ENCODE assay signal across 15 cellular contexts in the genomic region with DNA sequence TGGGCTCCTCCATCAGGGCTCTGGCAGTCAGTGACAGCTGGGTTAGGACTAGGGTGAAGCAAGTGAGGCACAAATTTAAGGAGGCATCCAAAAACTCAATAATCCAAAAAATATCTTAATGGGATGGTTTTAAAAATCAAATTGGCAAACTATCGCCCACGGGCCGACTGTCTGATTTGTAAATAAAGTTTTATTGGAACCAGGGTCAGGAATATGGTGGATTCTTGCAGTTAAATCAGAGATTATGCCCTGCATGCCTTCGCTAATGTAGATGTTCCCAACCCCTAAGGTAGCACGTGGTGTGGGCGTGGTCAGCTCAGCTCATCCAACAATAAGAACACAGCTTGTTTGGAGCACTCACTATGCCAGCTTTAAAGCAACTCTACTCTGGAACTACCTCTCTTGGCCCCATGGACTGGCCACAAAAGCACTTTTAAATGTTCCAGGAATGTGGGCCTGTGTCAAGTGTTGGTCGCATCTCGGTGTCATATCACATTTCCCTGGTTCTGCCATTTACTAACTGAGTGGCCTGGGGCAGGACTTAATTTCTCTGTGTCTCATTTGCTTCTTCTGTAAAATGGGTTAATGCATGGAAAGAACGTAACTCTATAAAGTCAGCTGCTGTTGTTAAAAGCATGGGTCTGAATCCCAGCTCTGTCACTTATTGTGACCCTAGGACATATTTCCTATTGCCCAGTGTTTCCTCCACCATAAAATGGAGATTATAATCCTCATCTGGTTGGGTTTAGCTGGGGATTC. TPM values are rescaled to one million over a fixed set of nuclear protein-coding genes. Genes with fewer than 3 reads are reported as not detected.
DNase-seq lines count a peak whose midpoint lies in the region; ATAC-seq and TF ChIP-seq lines count a peak whose summit lies in the region.
"Had no signal": no experiment of that assay in that cellular context is flagged by ENCODE, and none has a peak within 500 bp of the region (broad histone marks: within the 10 kb centered on the region; RNA-seq: fewer than 3 reads in every experiment).

No MANE protein-coding gene starts in this region.

- ATAC-seq in activated T-cell treated with anti-CD3 and anti-CD28 coated beads, Interleukin-2, amount 50 U/mL, for 72 hours (replicated peaks in 1 of 2) = no peak

- intact Hi-C loops in uterus (cut with DNase I; ENCODE audit: low total_unique reads) = no loop called here

- peak overlapping the region; percentile 95 for H3K27ac ChIP-seq in hepatocyte
- no peak overlapping the region for H3K27ac ChIP-seq in uterus
- no peak overlapping the region for H3K27ac ChIP-seq in mesendoderm (ENCODE audit: low read depth, low read length)
- H3K27ac ChIP-seq: Peyer's patch, right atrium auricular region, SK-N-MC, tibial nerve had no signal

- no peak for TF ChIP-seq POLR2A in uterus (IDR thresholded peaks at IDR 0.05)

- no peaks in the 10 kb centered on the region for H3K9me2 ChIP-seq in hepatocyte (replicated peaks; ENCODE audit: insufficient read depth)

- no peak for DNase-seq in activated T-cell treated with anti-CD3 and anti-CD28 coated beads, Interleukin-2, amount 50 U/mL, for 24 hours
- no peak for DNase-seq in activated T-cell treated with anti-CD3 and anti-CD28 coated beads, Interleukin-2, amount 50 U/mL, for 72 hours
- DNase-seq in SK-MEL-5 (ENCODE audit: low read depth, low spot score) (peak; percentile 64), hepatocyte (ENCODE audit: low spot score) (no peak), type B pancreatic cell (ENCODE audit: extremely low spot score, unreplicated experiment) (no peak), AML-193 (lab: John Stamatoyannopoulos, UW) (no peak), uterus (no peak), mesendoderm (no peak)

- TF ChIP-seq CTCF in hepatocyte (IDR thresholded peaks at IDR 0.05; ENCODE audit: poor library complexity) (no peak), type B pancreatic cell (conservative IDR thresholded peaks at IDR 0.05) (no peak), uterus (IDR thresholded peaks at IDR 0.05) (no peak)

- in situ Hi-C loops in SK-MEL-5 (cut with HindIII; ENCODE audit: low pct_unique_long_range_greater_than_20kb, low sequenced_read_pairs) = loop anchor here (25.0 kb wide), 1 partner anchor 145 kb away; no protein-coding TSS in a partner anchor

- no peak overlapping the region for H2BK120ac ChIP-seq in mesendoderm (ENCODE audit: low read depth, low read length)

- no peaks in the 10 kb centered on the region for H3K27me3 Mint-ChIP-seq in activated T-cell treated with anti-CD3 and anti-CD28 coated beads, Interleukin-2, amount 50 U/mL, for 24 hours
- no peaks in the 10 kb centered on the region for H3K27me3 Mint-ChIP-seq in activated T-cell treated with anti-CD3 and anti-CD28 coated beads, Interleukin-2, amount 50 U/mL, for 72 hours (ENCODE audit: low read depth)
- no peaks in the 10 kb centered on the region for H3K27me3 Mint-ChIP-seq in type B pancreatic cell
- H3K27me3 Mint-ChIP-seq: CD4-positive, alpha-beta memory T cell had no signal

- H3K18ac ChIP-seq in mesendoderm (ENCODE audit: low read length) = no peak overlapping the region

- H3K9me3 Mint-ChIP-seq in activated T-cell treated with anti-CD3 and anti-CD28 coated beads, Interleukin-2, amount 50 U/mL, for 24 hours = no peaks in the 10 kb centered on the region
- H3K9me3 Mint-ChIP-seq in activated T-cell treated with anti-CD3 and anti-CD28 coated beads, Interleukin-2, amount 50 U/mL, for 72 hours = no peaks in the 10 kb centered on the region
- H3K9me3 Mint-ChIP-seq in type B pancreatic cell = no peaks in the 10 kb centered on the region
- H3K9me3 Mint-ChIP-seq: activated naive CD4-positive, alpha-beta T cell treated with anti-CD3 and anti-CD28 coated beads for 36 hours; CD4-positive, alpha-beta memory T cell had no signal

- H2AK5ac ChIP-seq in mesendoderm (ENCODE audit: low read length) = no peak overlapping the region

- H2BK5ac ChIP-seq in mesendoderm (ENCODE audit: low read length) = no peak overlapping the region

- peaks cover 48% of the 10 kb centered on the region for H3K79me2 ChIP-seq in hepatocyte
- H3K79me2 ChIP-seq in mesendoderm (ENCODE audit: control insufficient read depth, insufficient read depth, low read length) = peaks cover 14% of the 10 kb centered on the region

- H3K79me1 ChIP-seq in mesendoderm (ENCODE audit: low read length) = peaks cover 25% of the 10 kb centered on the region

- no peak overlapping the region for H3K23ac ChIP-seq in mesendoderm (ENCODE audit: low read length)

- H3K27me3 ChIP-seq in hepatocyte = no peaks in the 10 kb centered on the region
- H3K27me3 ChIP-seq in uterus = no peaks in the 10 kb centered on the region
- no peaks in the 10 kb centered on the region for H3K27me3 ChIP-seq in mesendoderm (ENCODE audit: insufficient read depth, low read length, poor library complexity)
- H3K27me3 ChIP-seq: Peyer's patch, right atrium auricular region, tibial nerve had no signal

- H3K4me3 Mint-ChIP-seq in activated T-cell treated with anti-CD3 and anti-CD28 coated beads, Interleukin-2, amount 50 U/mL, for 24 hours = no peak overlapping the region
- no peak overlapping the region for H3K4me3 Mint-ChIP-seq in activated T-cell treated with anti-CD3 and anti-CD28 coated beads, Interleukin-2, amount 50 U/mL, for 72 hours
- peak overlapping the region; percentile 86 for H3K4me3 Mint-ChIP-seq in type B pancreatic cell
- H3K4me3 Mint-ChIP-seq: activated naive CD4-positive, alpha-beta T cell treated with anti-CD3 and anti-CD28 coated beads for 36 hours; CD4-positive, alpha-beta memory T cell had no signal

- no peak overlapping the region for H2BK15ac ChIP-seq in mesendoderm (replicated peaks; ENCODE audit: low read depth)

- H3K27ac Mint-ChIP-seq in activated T-cell treated with anti-CD3 and anti-CD28 coated beads, Interleukin-2, amount 50 U/mL, for 24 hours = peak overlapping the region; percentile 3
- no peak overlapping the region for H3K27ac Mint-ChIP-seq in activated T-cell treated with anti-CD3 and anti-CD28 coated beads, Interleukin-2, amount 50 U/mL, for 72 hours
- H3K27ac Mint-ChIP-seq in type B pancreatic cell = peak overlapping the region; percentile 35
- H3K27ac Mint-ChIP-seq: activated naive CD4-positive, alpha-beta T cell treated with anti-CD3 and anti-CD28 coated beads for 36 hours had no signal

- H3K4me3 ChIP-seq in hepatocyte = no peak overlapping the region
- H3K4me3 ChIP-seq in uterus = no peak overlapping the region
- H3K4me3 ChIP-seq in mesendoderm (ENCODE audit: low read length) = no peak overlapping the region
- H3K4me3 ChIP-seq: Peyer's patch, SK-N-MC, tibial nerve had no signal

- no peaks in the 10 kb centered on the region for H3K36me3 ChIP-seq in hepatocyte (replicated peaks; ENCODE audit: insufficient read depth, low read depth)
- H3K36me3 ChIP-seq in uterus = no peaks in the 10 kb centered on the region
- H3K36me3 ChIP-seq in mesendoderm (ENCODE audit: control insufficient read depth, insufficient read depth, low read length) = peaks cover 2% of the 10 kb centered on the region
- H3K36me3 ChIP-seq: right atrium auricular region had no signal

- peaks cover 53% of the 10 kb centered on the region for H3K4me1 Mint-ChIP-seq in activated T-cell treated with anti-CD3 and anti-CD28 coated beads, Interleukin-2, amount 50 U/mL, for 24 hours (ENCODE audit: low read depth)
- peaks cover 48% of the 10 kb centered on the region for H3K4me1 Mint-ChIP-seq in activated T-cell treated with anti-CD3 and anti-CD28 coated beads, Interleukin-2, amount 50 U/mL, for 72 hours (ENCODE audit: low read depth)
- peaks cover 33% of the 10 kb centered on the region for H3K4me1 Mint-ChIP-seq in type B pancreatic cell (ENCODE audit: unreplicated experiment)

- H3K4me1 ChIP-seq in hepatocyte (ENCODE audit: insufficient read depth) = peaks cover 9% of the 10 kb centered on the region
- no peaks in the 10 kb centered on the region for H3K4me1 ChIP-seq in uterus
- peaks cover 4% of the 10 kb centered on the region for H3K4me1 ChIP-seq in mesendoderm (ENCODE audit: control insufficient read depth, low read depth, low read length)

- no peak overlapping the region for H2AFZ ChIP-seq in hepatocyte

- H4K5ac ChIP-seq in mesendoderm (ENCODE audit: low read length) = no peak overlapping the region

- no peak overlapping the region for H4K8ac ChIP-seq in mesendoderm (ENCODE audit: low read depth, low read length)

- H3K9me3 ChIP-seq in hepatocyte (ENCODE audit: low read depth) = no peaks in the 10 kb centered on the region
- H3K9me3 ChIP-seq in uterus = no peaks in the 10 kb centered on the region
- H3K9me3 ChIP-seq: Peyer's patch, right atrium auricular region, tibial nerve had no signal

- H3K4ac ChIP-seq in mesendoderm (ENCODE audit: low read depth, low read length) = no peak overlapping the region

- H3K36me3 Mint-ChIP-seq in activated T-cell treated with anti-CD3 and anti-CD28 coated beads, Interleukin-2, amount 50 U/mL, for 24 hours (ENCODE audit: low read depth) = peaks cover 37% of the 10 kb centered on the region
- H3K36me3 Mint-ChIP-seq in activated T-cell treated with anti-CD3 and anti-CD28 coated beads, Interleukin-2, amount 50 U/mL, for 72 hours (ENCODE audit: insufficient read depth in 2 of 2) = peaks cover 7% of the 10 kb centered on the region in 2 donors
- H3K36me3 Mint-ChIP-seq in type B pancreatic cell = peaks cover 22% of the 10 kb centered on the region

- H3K56ac ChIP-seq in mesendoderm (ENCODE audit: low read length) = no peak overlapping the region

- WGBS in hepatocyte (ENCODE audit: low lambda C conversion rate, missing lambda C conversion rate) = 87% methylated on average over 9 of the region's 9 CpGs
- no CpG with 5 or more reads among the region's 9 CpGs for WGBS in mesendoderm (ENCODE audit: extremely low coverage, insufficient coverage, low lambda C conversion rate)

- peak overlapping the region; percentile 82 for H3K4me2 ChIP-seq in hepatocyte
- H3K4me2 ChIP-seq in mesendoderm (ENCODE audit: low read length) = no peak overlapping the region

- peaks cover 2% of the 10 kb centered on the region for H4K20me1 ChIP-seq in hepatocyte (ENCODE audit: insufficient read depth, poor library complexity, severe bottlenecking)

- H3K9ac ChIP-seq in mesendoderm (ENCODE audit: low read length) = no peak overlapping the region

RNA-seq across cellular contexts. Expression of a gene that starts 7.0 kb away (rescaled TPM):
- 10 to 100 TPM; 15.6 to 16.7 TPM for total RNA-seq in activated T-cell treated with anti-CD3 and anti-CD28 coated beads, Interleukin-2, amount 50 U/mL, for 72 hours
- total RNA-seq in SK-MEL-5 (2014; rRNA removed; shearing (Covaris generic)) = 52.9 and 56.6 TPM in 2 replicates
- polyA plus RNA-seq in SK-MEL-5 (2015; cell fraction: cytosol; rRNA removed) = 23.4 and 28.1 TPM in 2 replicates
- polyA plus RNA-seq in SK-MEL-5 (2015; cell fraction: nucleus; rRNA removed) = 13.2 and 14.5 TPM in 2 replicates
- total RNA-seq in hepatocyte (19.6 and 22.7 TPM in 2 replicates), type B pancreatic cell (ENCODE audit: low replicate concordance) (11.4 and 13.6 TPM in 2 replicates), uterus (10 to 100 TPM; 14.1 to 64.6 (median 40.2) TPM)
- 19.8 and 21.4 TPM in 2 replicates for polyA plus RNA-seq in hepatocyte
- polyA plus RNA-seq in mesendoderm (2013, experiment 1 of 2) = 19.1 TPM
- 19.0 TPM for polyA plus RNA-seq in mesendoderm (2013, experiment 2 of 2)

RNA-seq across cellular contexts. Expression of a gene that starts 27.2 kb away (rescaled TPM):
- under 1 TPM in 1 of 2 donors, not detected in 1; 0.07 TPM for total RNA-seq in activated T-cell treated with anti-CD3 and anti-CD28 coated beads, Interleukin-2, amount 50 U/mL, for 72 hours
- total RNA-seq in SK-MEL-5 (2014; rRNA removed; shearing (Covaris generic)) = 8.5 and 8.8 TPM in 2 replicates
- polyA plus RNA-seq in SK-MEL-5 (2015; cell fraction: cytosol; rRNA removed) = 6.4 and 7.0 TPM in 2 replicates
- 4.4 and 9.0 TPM in 2 replicates for polyA plus RNA-seq in SK-MEL-5 (2015; cell fraction: nucleus; rRNA removed)
- 23.7 and 37.2 TPM in 2 replicates for total RNA-seq in hepatocyte
- polyA plus RNA-seq in hepatocyte = 23.4 and 28.2 TPM in 2 replicates
- 12.3 and 15.8 TPM in 2 replicates for total RNA-seq in type B pancreatic cell (ENCODE audit: low replicate concordance)
- total RNA-seq in uterus = 10 to 100 TPM in 2 of 4 donors, 1 to 10 TPM in 2; 1.3 to 32.3 (median 12.6) TPM
- 5.1 TPM for polyA plus RNA-seq in mesendoderm (2013, experiment 1 of 2)
- 5.4 TPM for polyA plus RNA-seq in mesendoderm (2013, experiment 2 of 2)
- total RNA-seq: activated naive CD4-positive, alpha-beta T cell treated with anti-CD3 and anti-CD28 coated beads for 36 hours; CD4-positive, alpha-beta memory T cell had no signal
- polyA plus RNA-seq: CD4-positive, alpha-beta memory T cell had no signal

RNA-seq across cellular contexts. Expression of a gene that starts 31.0 kb away (rescaled TPM):
- total RNA-seq in activated T-cell treated with anti-CD3 and anti-CD28 coated beads, Interleukin-2, amount 50 U/mL, for 72 hours = under 1 TPM in 1 of 2 donors, not detected in 1; 0.21 TPM
- total RNA-seq in SK-MEL-5 (2014; rRNA removed; shearing (Covaris generic)) = 4.1 and 5.2 TPM in 2 replicates
- 3.8 and 4.8 TPM in 2 replicates for polyA plus RNA-seq in SK-MEL-5 (2015; cell fraction: cytosol; rRNA removed)
- 8.8 and 16.1 TPM in 2 replicates for polyA plus RNA-seq in SK-MEL-5 (2015; cell fraction: nucleus; rRNA removed)
- total RNA-seq in hepatocyte = 1.8 and 2.4 TPM in 2 replicates
- polyA plus RNA-seq in hepatocyte = 6.7 and 9.4 TPM in 2 replicates
- 3.2 and 7.9 TPM in 2 replicates for total RNA-seq in type B pancreatic cell (ENCODE audit: low replicate concordance)
- 1 to 10 TPM in 2 of 4 donors, under 1 TPM in 1, not detected in 1; under 0.01 to 4.2 (median 4.2) TPM for total RNA-seq in uterus
- polyA plus RNA-seq in mesendoderm (2013, experiment 1 of 2) = 7.0 TPM
- 5.9 TPM for polyA plus RNA-seq in mesendoderm (2013, experiment 2 of 2)
- total RNA-seq: activated naive CD4-positive, alpha-beta T cell treated with anti-CD3 and anti-CD28 coated beads for 36 hours; H4 had no signal
- polyA plus RNA-seq: CD4-positive, alpha-beta memory T cell had no signal
